Comparison of ENCODE assay signal across 9 cellular contexts in the genomic region with DNA sequence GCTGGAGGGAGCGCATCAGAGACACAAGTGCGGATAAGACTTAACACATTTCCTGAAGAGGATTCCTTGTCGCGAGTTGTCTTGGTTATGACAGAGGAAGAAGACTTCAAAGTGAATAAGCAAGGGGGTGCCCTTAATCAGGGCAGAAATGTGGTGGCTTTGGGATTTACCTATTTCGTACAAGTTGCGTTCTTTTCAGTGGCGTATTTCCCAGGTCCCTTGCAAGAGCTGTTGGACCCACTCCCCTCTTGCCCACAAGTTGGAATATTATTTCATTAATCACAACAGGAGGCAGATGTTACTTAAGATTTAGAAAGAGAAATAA.
DNase-seq lines count a peak whose midpoint lies in the region; ATAC-seq and TF ChIP-seq lines count a peak whose summit lies in the region.
"Had no signal": no experiment of that assay in that cellular context is flagged by ENCODE, and none has a peak within 500 bp of the region (broad histone marks: within the 10 kb centered on the region; RNA-seq: fewer than 3 reads in every experiment).

No MANE protein-coding gene starts in this region.

- peak overlapping the region; percentile 49 for H3K4me3 Mint-ChIP-seq in natural killer cell treated with Interleukin-12 subunit alpha and Interleukin-12 subunit beta and Interleukin-15 and Interleukin-18, amount 100 ng/mL, for 72 hours

- no peaks in the 10 kb centered on the region for H3K27me3 ChIP-seq in ectodermal cell (ENCODE audit: control insufficient read depth, insufficient read depth, low read length, poor library complexity, severe bottlenecking)

- 33 to 46% methylated on average over 7 of the region's 7 CpGs for WGBS in ectodermal cell, 2 experiments

- no peak for TF ChIP-seq CTCF in AG09309 (IDR thresholded peaks at IDR 0.05; ENCODE audit: control insufficient read depth, insufficient read depth, low read depth, low read length, missing control alignments)

- H3K36me3 ChIP-seq in ectodermal cell (ENCODE audit: control insufficient read depth, insufficient read depth, low read length), result no peaks in the 10 kb centered on the region

- no peaks in the 10 kb centered on the region for H3K36me3 Mint-ChIP-seq in natural killer cell treated with Interleukin-12 subunit alpha and Interleukin-12 subunit beta and Interleukin-15 and Interleukin-18, amount 100 ng/mL, for 72 hours

- peaks cover 10% of the 10 kb centered on the region for H3K9me3 Mint-ChIP-seq in natural killer cell treated with Interleukin-12 subunit alpha and Interleukin-12 subunit beta and Interleukin-15 and Interleukin-18, amount 100 ng/mL, for 72 hours

- DNase-seq in AG09309 (ENCODE audit: low read depth), result no peak
- DNase-seq in natural killer cell treated with Interleukin-12 subunit alpha and Interleukin-12 subunit beta and Interleukin-15 and Interleukin-18, amount 100 ng/mL, for 72 hours (ENCODE audit: low spot score), result no peak
- DNase-seq in DMS79 (lab: John Stamatoyannopoulos, UW), result no peak
- DNase-seq in stimulated activated CD4-positive, alpha-beta T cell treated with anti-CD3 and anti-CD28 coated beads, Interleukin-15, amount 100 ng/mL, for 24 hours, result no peak
- DNase-seq in OCI-M1 (lab: John Stamatoyannopoulos, UW), result no peak
- DNase-seq in activated CD4-positive, alpha-beta T cell treated with anti-CD3 and anti-CD28 coated beads, Interleukin-2, amount 50 U/mL, for 48 hours, result no peak
- DNase-seq: activated CD8-positive, alpha-beta memory T cell treated with anti-CD3 and anti-CD28 coated beads, Interleukin-2, amount 50 U/mL, for 48 hours had no signal

- H3K9me3 ChIP-seq in ectodermal cell (ENCODE audit: control insufficient read depth, low read length), result no peaks in the 10 kb centered on the region

- H3K27ac Mint-ChIP-seq in natural killer cell treated with Interleukin-12 subunit alpha and Interleukin-12 subunit beta and Interleukin-15 and Interleukin-18, amount 100 ng/mL, for 72 hours, result no peak overlapping the region

- no peaks in the 10 kb centered on the region for H3K4me1 Mint-ChIP-seq in natural killer cell treated with Interleukin-12 subunit alpha and Interleukin-12 subunit beta and Interleukin-15 and Interleukin-18, amount 100 ng/mL, for 72 hours (ENCODE audit: low read depth in 2 of 2)

- H3K4me3 ChIP-seq in AG09309 (ENCODE audit: control insufficient read depth, low read depth, low read length) (peak overlapping the region; percentile 56), ectodermal cell (ENCODE audit: insufficient read depth, low read depth, low read length) (peak overlapping the region; percentile 57)

- peaks cover 14% of the 10 kb centered on the region for H3K4me1 ChIP-seq in ectodermal cell (ENCODE audit: control insufficient read depth, insufficient read depth, low read length)

- no peaks in the 10 kb centered on the region for H3K27me3 Mint-ChIP-seq in natural killer cell treated with Interleukin-12 subunit alpha and Interleukin-12 subunit beta and Interleukin-15 and Interleukin-18, amount 100 ng/mL, for 72 hours

- ATAC-seq in HG03280 (IDR thresholded peaks at IDR 0.05; ENCODE audit: unreplicated experiment), result peak; percentile 20
- ATAC-seq in natural killer cell treated with Interleukin-12 subunit alpha and Interleukin-12 subunit beta and Interleukin-15 and Interleukin-18, amount 100 ng/mL, for 72 hours, result no peak

- no peak overlapping the region for H3K27ac ChIP-seq in ectodermal cell (ENCODE audit: insufficient read depth, low read depth, low read length, poor library complexity, severe bottlenecking)
